21 cellular contexts compared by ENCODE assay signal in genomic region chr6:50990750-50991446, GRCh38.
DNase-seq lines count a peak whose midpoint lies in the region; ATAC-seq and TF ChIP-seq lines count a peak whose summit lies in the region.
"Had no signal": no experiment of that assay in that cellular context is flagged by ENCODE, and none has a peak within 500 bp of the region (broad histone marks: within the 10 kb centered on the region; RNA-seq: fewer than 3 reads in every experiment).

No MANE protein-coding gene starts in this region.

- H3K79me1 ChIP-seq in mesenchymal stem cell (replicated peaks; ENCODE audit: low read length, poor library complexity, severe bottlenecking), result no peaks in the 10 kb centered on the region

- H4K91ac ChIP-seq in mesenchymal stem cell (ENCODE audit: low read length), result no peak overlapping the region

- H3K14ac ChIP-seq in mesenchymal stem cell (ENCODE audit: low read length in 2 of 2), result no peak overlapping the region

- H3K27ac ChIP-seq in A673 (ENCODE audit: low read depth, low read length, poor library complexity, severe bottlenecking), result no peak overlapping the region
- H3K27ac ChIP-seq in mesenchymal stem cell (ENCODE audit: low read length, poor library complexity, severe bottlenecking), result peak overlapping the region; percentile 48
- H3K27ac ChIP-seq: body of pancreas, colonic mucosa, skin epidermis had no signal

- TF ChIP-seq CTCF in A673 (conservative IDR thresholded peaks at IDR 0.05; ENCODE audit: low read depth, low read length), result no peak

- no peak overlapping the region for H2AK5ac ChIP-seq in mesenchymal stem cell (ENCODE audit: low read length, severe bottlenecking)

- no peaks in the 10 kb centered on the region for H3K27me3 ChIP-seq in A673 (replicated peaks; ENCODE audit: insufficient read depth, low read depth, low read length, poor library complexity)
- H3K27me3 ChIP-seq in mesenchymal stem cell (ENCODE audit: control insufficient read depth in 1 of 2, insufficient read depth in 1 of 2, low read length in 2 of 2), result no peaks in the 10 kb centered on the region
- H3K27me3 ChIP-seq: body of pancreas, colonic mucosa had no signal

- POLR2A ChIA-PET in A673 (lab: Charles Lee; ENCODE audit: low non-redundant PET), result no interaction called here

- H3K36me3 ChIP-seq in A673 (ENCODE audit: insufficient read depth, low read length, poor library complexity, severe bottlenecking) (no peaks in the 10 kb centered on the region), mesenchymal stem cell (ENCODE audit: control insufficient read depth in 1 of 2, insufficient read depth in 2 of 2, low read depth in 1 of 2, low read length in 2 of 2) (no peaks in the 10 kb centered on the region)
- H3K36me3 ChIP-seq: colonic mucosa had no signal

- no peak overlapping the region for H3K23ac ChIP-seq in mesenchymal stem cell (ENCODE audit: low read length in 2 of 2)

- no peak overlapping the region for H2BK12ac ChIP-seq in mesenchymal stem cell (ENCODE audit: low read length in 2 of 2)

- intact Hi-C loops in A673 (cut with micrococcal nuclease; ENCODE audit: unreplicated experiment), result no loop called here

- DNase-seq in A673 (ENCODE audit: low spot score), result peak; percentile 70
- peak; percentile 95 for DNase-seq in NCI-H69 (lab: John Stamatoyannopoulos, UW)
- peak; percentile 56 for DNase-seq in brain pericyte (ENCODE audit: low read depth, low spot score)
- no peak for DNase-seq in mesenchymal stem cell
- DNase-seq in NOMO-1 treated with DMSO at 0.1 percent for 48 hours (lab: John Stamatoyannopoulos, UW; ENCODE audit: unreplicated experiment), result no peak
- no peak for DNase-seq in T-helper 1 cell
- DNase-seq: ACHN; activated CD8-positive, alpha-beta memory T cell treated with anti-CD3 and anti-CD28 coated beads, Interleukin-2, amount 50 U/mL, for 4 hours; body of pancreas; colonic mucosa; GF-D8; glutamatergic neuron; NCI-H2171; NCI-H510A treated with DMSO at 0.1 percent for 48 hours; RPMI8226; stimulated activated CD4-positive, alpha-beta T cell treated with anti-CD3 and anti-CD28 coated beads, Interleukin-2, amount 100 ng/mL, for 24 hours had no signal

- H3K4ac ChIP-seq in mesenchymal stem cell (ENCODE audit: low read depth in 1 of 2, low read length in 2 of 2), result no peak overlapping the region

- H3K18ac ChIP-seq in mesenchymal stem cell (ENCODE audit: low read depth in 1 of 2, low read length in 2 of 2), result no peak overlapping the region

- H3K4me3 ChIP-seq in A673 (ENCODE audit: low read depth, low read length, poor library complexity, severe bottlenecking) (no peak overlapping the region), mesenchymal stem cell (ENCODE audit: insufficient read depth in 1 of 2, low read depth in 1 of 2, low read length in 2 of 2) (no peak overlapping the region)
- H3K4me3 ChIP-seq: body of pancreas, colonic mucosa, GM23338, skin epidermis had no signal

- no peak overlapping the region for H3K9ac ChIP-seq in mesenchymal stem cell (ENCODE audit: low read length)

- no peak for ATAC-seq in GM18517 (IDR thresholded peaks at IDR 0.05; ENCODE audit: unreplicated experiment)
- no peak for ATAC-seq in GM18870 (IDR thresholded peaks at IDR 0.05; ENCODE audit: unreplicated experiment)
- ATAC-seq: body of pancreas, GM23338, SK-N-SH treated with all-trans-retinoic acid at 6 μM for 48 hours had no signal

- H3K9me3 ChIP-seq in A673 (ENCODE audit: low read depth, low read length, poor library complexity, severe bottlenecking) (no peaks in the 10 kb centered on the region), mesenchymal stem cell (ENCODE audit: control insufficient read depth, low read length) (no peaks in the 10 kb centered on the region)
- H3K9me3 ChIP-seq: body of pancreas, colonic mucosa had no signal

- no peak overlapping the region for H3K4me2 ChIP-seq in mesenchymal stem cell (ENCODE audit: low read length, poor library complexity, severe bottlenecking)
- H3K4me2 ChIP-seq: GM23338 had no signal

- H3K4me1 ChIP-seq in A673 (ENCODE audit: insufficient read depth, low read length, poor library complexity, severe bottlenecking), result peaks cover 7% of the 10 kb centered on the region
- peaks cover 2% of the 10 kb centered on the region for H3K4me1 ChIP-seq in mesenchymal stem cell (ENCODE audit: control insufficient read depth, insufficient read depth, low read depth, low read length)
- H3K4me1 ChIP-seq: body of pancreas, colonic mucosa had no signal

- no peak overlapping the region for H2BK5ac ChIP-seq in mesenchymal stem cell (ENCODE audit: low read depth, low read length, poor library complexity, severe bottlenecking)

- CTCF ChIA-PET in A673 (lab: Charles Lee), result no interaction called here

- H2BK120ac ChIP-seq in mesenchymal stem cell (ENCODE audit: low read depth, low read length), result no peak overlapping the region

- H2BK15ac ChIP-seq in mesenchymal stem cell (ENCODE audit: low read depth, poor library complexity, severe bottlenecking), result no peak overlapping the region

- BruUV-seq in A673 (replicated peaks; lab: Mats Ljungman, UMichigan), result no TSS peak

- no peak overlapping the region for H2AFZ ChIP-seq in mesenchymal stem cell (ENCODE audit: low read depth, low read length)
- H2AFZ ChIP-seq: GM23338 had no signal

- WGBS in mesenchymal stem cell, result 80% methylated on average over 7 of the region's 7 CpGs

- H4K8ac ChIP-seq in mesenchymal stem cell (ENCODE audit: low read length), result no peak overlapping the region

Comparison
In these comparisons a context has a peak if more than half of its experiments do, and no peak if none do; other contexts are left out.
1. DNase-seq: peak in A673 (single experiment), NCI-H69 (single experiment) and brain pericyte (single experiment); none in mesenchymal stem cell (single experiment), NOMO-1 treated with DMSO at 0.1 percent for 48 hours (single experiment) and T-helper 1 cell (0 of 5).